Comparison of ENCODE assay signal across 8 cellular contexts in genomic region chr3:109685084-109686079, GRCh38.
A peak's percentile ranks its signal among the peaks of the same experiment; 100 is the strongest.
DNase-seq lines count a peak whose midpoint lies in the region; ATAC-seq, FAIRE-seq and TF ChIP-seq lines count a peak whose summit lies in the region.

No MANE protein-coding gene starts in this region.

- H3K36me3 ChIP-seq in ascending aorta (no peaks in the 10 kb centered on the region), testis (ENCODE audit: low read depth, missing control alignments) (no peaks in the 10 kb centered on the region)

- peak overlapping the region in 1 of 2 donors; percentile 9 for H3K4me3 ChIP-seq in ascending aorta
- H3K4me3 ChIP-seq in testis: no peak overlapping the region

- no peak for ATAC-seq in GM21526 (IDR thresholded peaks at IDR 0.05; ENCODE audit: low FRiP score, unreplicated experiment)

- no peak for TF ChIP-seq POLR2A in testis (IDR thresholded peaks at IDR 0.05)

- H3K4me1 ChIP-seq in ascending aorta: peaks cover 0 to 6% of the 10 kb centered on the region in 2 donors
- H3K4me1 ChIP-seq in testis: no peaks in the 10 kb centered on the region

- intact Hi-C loops in ascending aorta (cut with DNase I): loop anchor here (2.0 to 5.0 kb wide), 3 partner anchors 133 to 1385 kb away; partner anchors contain the start of gene NECTIN3
- intact Hi-C loops in testis (cut with DNase I; ENCODE audit: low total_unique reads): no loop called here

- H3K9me3 ChIP-seq in ascending aorta (no peaks in the 10 kb centered on the region), testis (no peaks in the 10 kb centered on the region)

- H3K27me3 ChIP-seq in ascending aorta (no peaks in the 10 kb centered on the region), testis (no peaks in the 10 kb centered on the region)

- FAIRE-seq in GM19239 (lab: Jason Lieb, UNC): no peak

- 41 to 55% methylated on average over 2 to 5 of the region's 5 CpGs for WGBS in testis, 2 donors

- TF ChIP-seq CTCF in ascending aorta (IDR thresholded peaks at IDR 0.05): no peak
- no peak for TF ChIP-seq CTCF in testis (IDR thresholded peaks at IDR 0.05)

- peak overlapping the region; percentile 75 to 76 for H3K27ac ChIP-seq in ascending aorta
- H3K27ac ChIP-seq in testis: no peak overlapping the region

- DNase-seq in HT-29 (ENCODE audit: low spot score): peak; percentile 85
- DNase-seq in ascending aorta (ENCODE audit: low spot score in 2 of 2): peak; percentile 91 to 98
- peak; percentile 47 for DNase-seq in inferior parietal cortex (ENCODE audit: extremely low spot score)
- peak; percentile 64 for DNase-seq in testis
- no peak for DNase-seq in stimulated activated CD4-positive, alpha-beta T cell treated with anti-CD3 and anti-CD28 coated beads, Interleukin-1b, Interleukin-23, amount 100 ng/mL, for 48 hours
- no peak for DNase-seq in GM19239 (ENCODE audit: insufficient read length, low spot score)
- no peak for DNase-seq in NCI-H1436 (lab: John Stamatoyannopoulos, UW)

Comparison
In these comparisons a context has a peak if more than half of its experiments do, and no peak if none do; other contexts are left out.
1. DNase-seq: peak in HT-29 (single experiment), ascending aorta (2 of 2), inferior parietal cortex (single experiment) and testis (single experiment); none in stimulated activated CD4-positive, alpha-beta T cell treated with anti-CD3 and anti-CD28 coated beads, Interleukin-1b, Interleukin-23, amount 100 ng/mL, for 48 hours (single experiment), GM19239 (single experiment) and NCI-H1436 (single experiment).
2. H3K27ac ChIP-seq: peak in ascending aorta (2 of 2); none in testis (0 of 2).